8 cellular contexts compared by ENCODE assay signal in genomic region chr3:9934235-9934621, GRCh38. TPM values are rescaled to one million over a fixed set of nuclear protein-coding genes. Genes with fewer than 3 reads are reported as not detected.
DNase-seq lines count a peak whose midpoint lies in the region; ATAC-seq, FAIRE-seq and TF ChIP-seq lines count a peak whose summit lies in the region.

No MANE protein-coding gene starts in this region.

- H4K20me1 ChIP-seq in BLaER1 treated with 17β-estradiol and CSF1 and Interleukin-3, amounts not matched to agents 10 nM and 100 nM, result peaks cover 0 to 12% (median 0%) of the 10 kb centered on the region in 11 experiments; a peak in 2 of 22 replicates
- H4K20me1 ChIP-seq in HepG2 (ENCODE audit: insufficient read depth, low read length), result no peaks in the 10 kb centered on the region

- no peaks in the 10 kb centered on the region for H3K27me3 ChIP-seq in BLaER1 treated with 17β-estradiol and CSF1 and Interleukin-3, amounts not matched to agents 10 nM and 100 nM
- H3K27me3 ChIP-seq in HUES6 (ENCODE audit: control insufficient read depth, insufficient read depth, low read length) (no peaks in the 10 kb centered on the region), HepG2 (ENCODE audit: control insufficient read depth in 1 of 2, insufficient read depth in 2 of 2, low read length in 2 of 2) (no peaks in the 10 kb centered on the region), thyroid gland (no peaks in the 10 kb centered on the region)

- H3K9ac ChIP-seq in BLaER1 treated with 17β-estradiol and CSF1 and Interleukin-3, amounts not matched to agents 10 nM and 100 nM, result peak overlapping the region; percentile 86 to 97 (median 91)
- peak overlapping the region; percentile 76 for H3K9ac ChIP-seq in HUES6 (ENCODE audit: low read length)
- H3K9ac ChIP-seq in HepG2 (ENCODE audit: insufficient read depth, low read depth, low read length), result peak overlapping the region; percentile 85

- intact Hi-C loops in HepG2 (cut with micrococcal nuclease; ENCODE audit: unreplicated experiment) (loop anchor here (5.0 kb wide), 1 partner anchor 37 kb away; no protein-coding TSS in a partner anchor), thyroid gland (cut with DNase I) (no loop called here)

- H3K9me3 ChIP-seq in BLaER1 treated with 17β-estradiol and CSF1 and Interleukin-3, amounts not matched to agents 10 nM and 100 nM (replicated peaks in 1 of 11), result no peaks in the 10 kb centered on the region
- H3K9me3 ChIP-seq in HUES6 (ENCODE audit: control insufficient read depth, insufficient read depth, low read depth, low read length) (0 out of 2 replicates have a peak, but pooled peaks cover 3% of the 10 kb centered on the region), HepG2 (ENCODE audit: low read length) (no peaks in the 10 kb centered on the region), thyroid gland (no peaks in the 10 kb centered on the region)

- H3K27ac ChIP-seq in BLaER1 treated with 17β-estradiol and CSF1 and Interleukin-3, amounts not matched to agents 10 nM and 100 nM, result peak overlapping the region; percentile 87 to 97 (median 93)
- H3K27ac ChIP-seq in HUES6 (ENCODE audit: low read depth, low read length), result 0 out of 2 replicates have a peak overlapping the region, but pooled peaks have one; percentile 45
- peak overlapping the region; percentile 92 for H3K27ac ChIP-seq in HepG2 (ENCODE audit: extremely low read length, insufficient read depth, low read length)
- H3K27ac ChIP-seq in thyroid gland, result peak overlapping the region; percentile 88 to 98 (median 90)

- H3K36me3 ChIP-seq in BLaER1 treated with 17β-estradiol and CSF1 and Interleukin-3, amounts not matched to agents 10 nM and 100 nM, result peaks cover 15 to 39% (median 30%) of the 10 kb centered on the region in 11 experiments; a peak in 21 of 22 replicates
- peaks cover 28% of the 10 kb centered on the region for H3K36me3 ChIP-seq in HUES6 (ENCODE audit: control insufficient read depth, insufficient read depth, low read length)
- peaks cover 0 to 18% of the 10 kb centered on the region in 2 experiments; a peak in 2 of 5 replicates for H3K36me3 ChIP-seq in HepG2 (replicated peaks in 1 of 2; ENCODE audit: control insufficient read depth in 1 of 2, insufficient read depth in 2 of 2, low read length in 2 of 2)
- peaks cover 6 to 20% of the 10 kb centered on the region in 2 donors for H3K36me3 ChIP-seq in thyroid gland

- CTCF ChIA-PET in HepG2 (lab: Yijun Ruan, JAX; ENCODE audit: low intra/inter-chr PET ratio, low total read pairs), result interaction anchor here (3.1 kb wide), 1 partner anchor 12 kb away, joined by 14 read pairs; no protein-coding TSS in a partner anchor

- no peak for TF ChIP-seq POLR2A in HepG2 (IDR thresholded peaks at IDR 0.05; ENCODE audit: insufficient read depth in 1 of 2, low read depth in 2 of 2, low read length in 2 of 2)
- TF ChIP-seq POLR2A in thyroid gland (IDR thresholded peaks at IDR 0.05), result no peak

- H3K79me2 ChIP-seq in HepG2 (ENCODE audit: insufficient read depth, low read length), result peaks cover 20% of the 10 kb centered on the region

- TF ChIP-seq CTCF in HepG2 (CRISPR knock-in tag; IDR thresholded peaks at IDR 0.05) (no peak; the same call in 1 of the 2 replicates), thyroid gland (IDR thresholded peaks at IDR 0.05) (no peak)

- FAIRE-seq in HepG2 (lab: Jason Lieb, UNC), result no peak

- H2AFZ ChIP-seq in HepG2 (ENCODE audit: low read length), result no peak overlapping the region

- WGBS in HepG2 (ENCODE audit: low lambda C conversion rate), result 7% methylated on average over 11 of the region's 11 CpGs
- WGBS in thyroid gland, 2 donors, result 13 to 24% methylated on average over 11 of the region's 11 CpGs

- TF ChIP-seq RAD21 in HepG2 (CRISPR knock-in tag; IDR thresholded peaks at IDR 0.05), result no peak

- ATAC-seq in HepG2 (peak; percentile 7), HG03460 (IDR thresholded peaks at IDR 0.05; ENCODE audit: unreplicated experiment) (no peak), HG03097 (IDR thresholded peaks at IDR 0.05; ENCODE audit: low FRiP score, unreplicated experiment) (no peak)

- H3K4me1 ChIP-seq in BLaER1 treated with 17β-estradiol and CSF1 and Interleukin-3, amounts not matched to agents 10 nM and 100 nM, result peaks cover 29 to 37% (median 32%) of the 10 kb centered on the region in 10 experiments
- H3K4me1 ChIP-seq in HUES6 (ENCODE audit: control insufficient read depth, insufficient read depth, low read length) (peaks cover 7% of the 10 kb centered on the region), HepG2 (ENCODE audit: insufficient read depth, low read length) (peaks cover 48% of the 10 kb centered on the region), thyroid gland (peaks cover 25 to 45% of the 10 kb centered on the region in 2 donors)

- DNase-seq in amniotic epithelial cell (ENCODE audit: low read depth), result peak; percentile 48
- no peak for DNase-seq in HepG2 (ENCODE audit: low spot score)
- DNase-seq in thyroid gland, result peak in 1 of 2 donors; percentile 17
- no peak for DNase-seq in germinal center (ENCODE audit: low spot score)

- TF ChIP-seq EP300 in HepG2 (IDR thresholded peaks at IDR 0.05; ENCODE audit: low read depth in 2 of 2, low read length in 2 of 2) (no peak), HepG2 (CRISPR knock-in tag; IDR thresholded peaks at IDR 0.05; ENCODE audit: borderline replicate concordance) (no peak)

- H3K4me2 ChIP-seq in BLaER1 treated with 17β-estradiol and CSF1 and Interleukin-3, amounts not matched to agents 10 nM and 100 nM, result peak overlapping the region; percentile 92 to 100 (median 99)
- H3K4me2 ChIP-seq in HepG2 (ENCODE audit: low read depth, low read length), result peak overlapping the region; percentile 86

- POLR2A ChIA-PET in HepG2 (lab: Yijun Ruan, JAX), result interaction anchor here (1.0 to 7.6 kb wide), 13 partner anchors 8 to 269 kb away, joined by 3 to 124 read pairs (median 11); partner anchors contain the start of genes IL17RC, IL17RE and VHL

- no TSS peak for BruUV-seq in HepG2 (replicated peaks; lab: Mats Ljungman, UMichigan)

- in situ Hi-C loops in HepG2 (cut with HindIII; ENCODE audit: extremely low pct_ligation_motif_present, low pct_unique_long_range_greater_than_20kb), result no loop called here

- H3K4me3 ChIP-seq in BLaER1 treated with 17β-estradiol and CSF1 and Interleukin-3, amounts not matched to agents 10 nM and 100 nM, result peak overlapping the region; percentile 67 to 81 (median 72)
- H3K4me3 ChIP-seq in HUES6 (ENCODE audit: low read depth, low read length), result peak overlapping the region; percentile 77
- peak overlapping the region; percentile 70 to 82 (median 80) for H3K4me3 ChIP-seq in HepG2 (replicated peaks in 1 of 3; ENCODE audit: insufficient read depth in 1 of 3, low read depth in 2 of 3, low read length in 3 of 3)
- peak overlapping the region; percentile 5 to 80 (median 57) for H3K4me3 ChIP-seq in thyroid gland (replicated peaks in 1 of 3)

RNA-seq across cellular contexts. Expression of gene CRELD1, which starts 0.6 kb away (rescaled TPM):
- 12.0 and 27.1 TPM in 2 replicates for total RNA-seq in HepG2 (2016; rRNA removed; fragmentation: Illumina TruSeq; extraction: Trizol)
- total RNA-seq in HepG2 (2016; cell fraction: cytosol; rRNA removed; fragmentation: Illumina TruSeq; extraction: Trizol; ENCODE audit: low read depth), result 5.5 and 6.3 TPM in 2 replicates
- 10.5 and 28.2 TPM in 2 replicates for total RNA-seq in HepG2 (2016; cell fraction: insoluble cytoplasmic fraction; rRNA removed; fragmentation: Illumina TruSeq; extraction: Trizol)
- 8.2 and 8.3 TPM in 2 replicates for total RNA-seq in HepG2 (2016; cell fraction: membrane; rRNA removed; fragmentation: Illumina TruSeq; extraction: Trizol)
- 29.9 and 34.8 TPM in 2 replicates for total RNA-seq in HepG2 (2016; cell fraction: nucleus; rRNA removed; fragmentation: Illumina TruSeq; extraction: Trizol)
- 61.9 and 75.9 TPM in 2 replicates for polyA plus RNA-seq in HepG2 (2011; rRNA removed)
- polyA plus RNA-seq in HepG2 (2011; cell fraction: cytosol; rRNA removed), result 73.8 and 82.2 TPM in 2 replicates
- polyA plus RNA-seq in HepG2 (2011; cell fraction: nucleus; rRNA removed), result 172 and 195 TPM in 2 replicates
- 41.6 and 60.4 TPM in 2 replicates for polyA plus RNA-seq in HepG2 (2012)
- 3.9 and 4.5 TPM in 2 replicates for polyA plus RNA-seq in HepG2 (2016; cell fraction: cytosol; fragmentation: Illumina TruSeq; extraction: Trizol; ENCODE audit: low read depth)
- polyA plus RNA-seq in HepG2 (2016; cell fraction: insoluble cytoplasmic fraction; fragmentation: Illumina TruSeq; extraction: Trizol; ENCODE audit: low read depth), result 9.1 and 10.0 TPM in 2 replicates
- 6.9 and 8.5 TPM in 2 replicates for polyA plus RNA-seq in HepG2 (2016; cell fraction: membrane; fragmentation: Illumina TruSeq; extraction: Trizol; ENCODE audit: low read depth)
- 74.9 and 77.9 TPM in 2 replicates for polyA plus RNA-seq in HepG2 (2016; cell fraction: nucleus; fragmentation: Illumina TruSeq; extraction: Trizol; ENCODE audit: insufficient read depth, low read depth)
- polyA minus RNA-seq in HepG2 (2011; rRNA and poly(A)+ RNA removed; ENCODE audit: low replicate concordance), result 9.2 and 39.2 TPM in 2 replicates
- polyA minus RNA-seq in HepG2 (2011; cell fraction: cytosol; rRNA and poly(A)+ RNA removed), result 10.7 and 13.6 TPM in 2 replicates
- 19.3 and 20.9 TPM in 2 replicates for polyA minus RNA-seq in HepG2 (2011; cell fraction: nucleus; rRNA and poly(A)+ RNA removed)
- 100 to 1,000 TPM in 2 of 4 donors, 10 to 100 TPM in 2; 57.3 to 192 (median 96.7) TPM for total RNA-seq in thyroid gland

RNA-seq across cellular contexts. Expression of gene IL17RC, which starts 17.3 kb away (rescaled TPM):
- total RNA-seq in HepG2 (2016; rRNA removed; fragmentation: Illumina TruSeq; extraction: Trizol) (10.7 and 20.7 TPM in 2 replicates), thyroid gland (10 to 100 TPM; 64.2 to 70.2 (median 68.0) TPM)
- 5.7 and 7.7 TPM in 2 replicates for total RNA-seq in HepG2 (2016; cell fraction: cytosol; rRNA removed; fragmentation: Illumina TruSeq; extraction: Trizol; ENCODE audit: low read depth)
- 8.6 and 18.1 TPM in 2 replicates for total RNA-seq in HepG2 (2016; cell fraction: insoluble cytoplasmic fraction; rRNA removed; fragmentation: Illumina TruSeq; extraction: Trizol)
- total RNA-seq in HepG2 (2016; cell fraction: membrane; rRNA removed; fragmentation: Illumina TruSeq; extraction: Trizol), result 11.4 and 12.8 TPM in 2 replicates
- total RNA-seq in HepG2 (2016; cell fraction: nucleus; rRNA removed; fragmentation: Illumina TruSeq; extraction: Trizol), result 21.6 and 25.0 TPM in 2 replicates
- polyA plus RNA-seq in HepG2 (2011; rRNA removed), result 24.0 and 31.7 TPM in 2 replicates
- polyA plus RNA-seq in HepG2 (2011; cell fraction: cytosol; rRNA removed), result 13.6 and 19.2 TPM in 2 replicates
- 108 and 112 TPM in 2 replicates for polyA plus RNA-seq in HepG2 (2011; cell fraction: nucleus; rRNA removed)
- polyA plus RNA-seq in HepG2 (2012), result 13.5 and 15.0 TPM in 2 replicates
- polyA plus RNA-seq in HepG2 (2016; cell fraction: cytosol; fragmentation: Illumina TruSeq; extraction: Trizol; ENCODE audit: low read depth), result 4.6 and 5.5 TPM in 2 replicates
- polyA plus RNA-seq in HepG2 (2016; cell fraction: insoluble cytoplasmic fraction; fragmentation: Illumina TruSeq; extraction: Trizol; ENCODE audit: low read depth), result 7.3 and 9.2 TPM in 2 replicates
- polyA plus RNA-seq in HepG2 (2016; cell fraction: membrane; fragmentation: Illumina TruSeq; extraction: Trizol; ENCODE audit: low read depth), result 9.4 and 10.5 TPM in 2 replicates
- 42.0 and 44.2 TPM in 2 replicates for polyA plus RNA-seq in HepG2 (2016; cell fraction: nucleus; fragmentation: Illumina TruSeq; extraction: Trizol; ENCODE audit: insufficient read depth, low read depth)
- polyA minus RNA-seq in HepG2 (2011; rRNA and poly(A)+ RNA removed; ENCODE audit: low replicate concordance), result 31.2 and 33.6 TPM in 2 replicates
- polyA minus RNA-seq in HepG2 (2011; cell fraction: cytosol; rRNA and poly(A)+ RNA removed), result 11.5 and 11.9 TPM in 2 replicates
- polyA minus RNA-seq in HepG2 (2011; cell fraction: nucleus; rRNA and poly(A)+ RNA removed), result 21.0 and 29.7 TPM in 2 replicates

RNA-seq across cellular contexts. Expression of gene PRRT3, which starts 18.0 kb away (rescaled TPM):
- total RNA-seq in HepG2 (2016; rRNA removed; fragmentation: Illumina TruSeq; extraction: Trizol) (0.29 and 0.44 TPM in 2 replicates), thyroid gland (1 to 10 TPM; 2.8 to 8.5 (median 6.6) TPM)
- 0.30 and 0.44 TPM in 2 replicates for total RNA-seq in HepG2 (2016; cell fraction: cytosol; rRNA removed; fragmentation: Illumina TruSeq; extraction: Trizol; ENCODE audit: low read depth)
- total RNA-seq in HepG2 (2016; cell fraction: insoluble cytoplasmic fraction; rRNA removed; fragmentation: Illumina TruSeq; extraction: Trizol), result 0.19 and 0.37 TPM in 2 replicates
- 0.37 and 0.41 TPM in 2 replicates for total RNA-seq in HepG2 (2016; cell fraction: membrane; rRNA removed; fragmentation: Illumina TruSeq; extraction: Trizol)
- 0.34 and 0.47 TPM in 2 replicates for total RNA-seq in HepG2 (2016; cell fraction: nucleus; rRNA removed; fragmentation: Illumina TruSeq; extraction: Trizol)
- polyA plus RNA-seq in HepG2 (2011; rRNA removed), result 0.22 and 0.26 TPM in 2 replicates
- 0.21 and 0.32 TPM in 2 replicates for polyA plus RNA-seq in HepG2 (2011; cell fraction: cytosol; rRNA removed)
- polyA plus RNA-seq in HepG2 (2011; cell fraction: nucleus; rRNA removed), result 0.61 and 0.68 TPM in 2 replicates
- polyA plus RNA-seq in HepG2 (2012), result 0.27 and 0.59 TPM in 2 replicates
- 0.18 and 0.20 TPM in 2 replicates for polyA plus RNA-seq in HepG2 (2016; cell fraction: cytosol; fragmentation: Illumina TruSeq; extraction: Trizol; ENCODE audit: low read depth)
- 0.21 and 0.25 TPM in 2 replicates for polyA plus RNA-seq in HepG2 (2016; cell fraction: insoluble cytoplasmic fraction; fragmentation: Illumina TruSeq; extraction: Trizol; ENCODE audit: low read depth)
- polyA plus RNA-seq in HepG2 (2016; cell fraction: membrane; fragmentation: Illumina TruSeq; extraction: Trizol; ENCODE audit: low read depth), result 0.25 and 0.29 TPM in 2 replicates
- polyA plus RNA-seq in HepG2 (2016; cell fraction: nucleus; fragmentation: Illumina TruSeq; extraction: Trizol; ENCODE audit: insufficient read depth, low read depth), result 0.30 and 0.43 TPM in 2 replicates
- 0.63 and 0.66 TPM in 2 replicates for polyA minus RNA-seq in HepG2 (2011; rRNA and poly(A)+ RNA removed; ENCODE audit: low replicate concordance)
- polyA minus RNA-seq in HepG2 (2011; cell fraction: cytosol; rRNA and poly(A)+ RNA removed), result 0.18 and 0.30 TPM in 2 replicates
- 0.75 and 0.90 TPM in 2 replicates for polyA minus RNA-seq in HepG2 (2011; cell fraction: nucleus; rRNA and poly(A)+ RNA removed)

RNA-seq across cellular contexts. Expression of gene IL17RE, which starts 31.6 kb away (rescaled TPM):
- 6.7 and 14.5 TPM in 2 replicates for total RNA-seq in HepG2 (2016; rRNA removed; fragmentation: Illumina TruSeq; extraction: Trizol)
- total RNA-seq in HepG2 (2016; cell fraction: cytosol; rRNA removed; fragmentation: Illumina TruSeq; extraction: Trizol; ENCODE audit: low read depth), result 2.7 and 3.5 TPM in 2 replicates
- 6.0 and 11.8 TPM in 2 replicates for total RNA-seq in HepG2 (2016; cell fraction: insoluble cytoplasmic fraction; rRNA removed; fragmentation: Illumina TruSeq; extraction: Trizol)
- 4.7 and 5.3 TPM in 2 replicates for total RNA-seq in HepG2 (2016; cell fraction: membrane; rRNA removed; fragmentation: Illumina TruSeq; extraction: Trizol)
- total RNA-seq in HepG2 (2016; cell fraction: nucleus; rRNA removed; fragmentation: Illumina TruSeq; extraction: Trizol), result 15.9 and 16.0 TPM in 2 replicates
- polyA plus RNA-seq in HepG2 (2011; rRNA removed), result 24.1 and 36.3 TPM in 2 replicates
- polyA plus RNA-seq in HepG2 (2011; cell fraction: cytosol; rRNA removed), result 12.1 and 13.8 TPM in 2 replicates
- polyA plus RNA-seq in HepG2 (2011; cell fraction: nucleus; rRNA removed), result 99.7 and 101 TPM in 2 replicates
- polyA plus RNA-seq in HepG2 (2012), result 13.7 and 18.1 TPM in 2 replicates
- 2.0 and 2.3 TPM in 2 replicates for polyA plus RNA-seq in HepG2 (2016; cell fraction: cytosol; fragmentation: Illumina TruSeq; extraction: Trizol; ENCODE audit: low read depth)
- 7.0 and 8.1 TPM in 2 replicates for polyA plus RNA-seq in HepG2 (2016; cell fraction: insoluble cytoplasmic fraction; fragmentation: Illumina TruSeq; extraction: Trizol; ENCODE audit: low read depth)
- 3.3 and 3.7 TPM in 2 replicates for polyA plus RNA-seq in HepG2 (2016; cell fraction: membrane; fragmentation: Illumina TruSeq; extraction: Trizol; ENCODE audit: low read depth)
- polyA plus RNA-seq in HepG2 (2016; cell fraction: nucleus; fragmentation: Illumina TruSeq; extraction: Trizol; ENCODE audit: insufficient read depth, low read depth), result 31.0 and 39.3 TPM in 2 replicates
- polyA minus RNA-seq in HepG2 (2011; rRNA and poly(A)+ RNA removed; ENCODE audit: low replicate concordance), result 2.4 and 35.1 TPM in 2 replicates
- polyA minus RNA-seq in HepG2 (2011; cell fraction: cytosol; rRNA and poly(A)+ RNA removed), result 6.0 and 7.9 TPM in 2 replicates
- 22.7 and 33.4 TPM in 2 replicates for polyA minus RNA-seq in HepG2 (2011; cell fraction: nucleus; rRNA and poly(A)+ RNA removed)
- 1 to 10 TPM; 3.7 to 8.1 (median 6.7) TPM for total RNA-seq in thyroid gland

RNA-seq across cellular contexts. Expression of gene JAGN1, which starts 43.8 kb away (rescaled TPM):
- total RNA-seq in HepG2 (2016; rRNA removed; fragmentation: Illumina TruSeq; extraction: Trizol) (40.9 and 50.9 TPM in 2 replicates), thyroid gland (10 to 100 TPM; 18.9 to 37.5 (median 32.7) TPM)
- 30.5 and 31.6 TPM in 2 replicates for total RNA-seq in HepG2 (2016; cell fraction: cytosol; rRNA removed; fragmentation: Illumina TruSeq; extraction: Trizol; ENCODE audit: low read depth)
- 39.2 and 48.3 TPM in 2 replicates for total RNA-seq in HepG2 (2016; cell fraction: insoluble cytoplasmic fraction; rRNA removed; fragmentation: Illumina TruSeq; extraction: Trizol)
- 58.9 and 62.5 TPM in 2 replicates for total RNA-seq in HepG2 (2016; cell fraction: membrane; rRNA removed; fragmentation: Illumina TruSeq; extraction: Trizol)
- 26.1 and 35.8 TPM in 2 replicates for total RNA-seq in HepG2 (2016; cell fraction: nucleus; rRNA removed; fragmentation: Illumina TruSeq; extraction: Trizol)
- polyA plus RNA-seq in HepG2 (2011; rRNA removed), result 49.9 and 59.1 TPM in 2 replicates
- polyA plus RNA-seq in HepG2 (2011; cell fraction: cytosol; rRNA removed), result 62.8 and 77.2 TPM in 2 replicates
- 15.6 and 21.2 TPM in 2 replicates for polyA plus RNA-seq in HepG2 (2011; cell fraction: nucleus; rRNA removed)
- 51.5 and 51.6 TPM in 2 replicates for polyA plus RNA-seq in HepG2 (2012)
- 34.8 and 36.6 TPM in 2 replicates for polyA plus RNA-seq in HepG2 (2016; cell fraction: cytosol; fragmentation: Illumina TruSeq; extraction: Trizol; ENCODE audit: low read depth)
- 49.7 and 50.5 TPM in 2 replicates for polyA plus RNA-seq in HepG2 (2016; cell fraction: insoluble cytoplasmic fraction; fragmentation: Illumina TruSeq; extraction: Trizol; ENCODE audit: low read depth)
- polyA plus RNA-seq in HepG2 (2016; cell fraction: membrane; fragmentation: Illumina TruSeq; extraction: Trizol; ENCODE audit: low read depth), result 63.1 and 68.7 TPM in 2 replicates
- 55.7 and 65.1 TPM in 2 replicates for polyA plus RNA-seq in HepG2 (2016; cell fraction: nucleus; fragmentation: Illumina TruSeq; extraction: Trizol; ENCODE audit: insufficient read depth, low read depth)
- 106 and 114 TPM in 2 replicates for polyA minus RNA-seq in HepG2 (2011; rRNA and poly(A)+ RNA removed; ENCODE audit: low replicate concordance)
- 28.1 and 40.9 TPM in 2 replicates for polyA minus RNA-seq in HepG2 (2011; cell fraction: cytosol; rRNA and poly(A)+ RNA removed)
- 16.2 and 24.0 TPM in 2 replicates for polyA minus RNA-seq in HepG2 (2011; cell fraction: nucleus; rRNA and poly(A)+ RNA removed)
